In genomic region chr10:13351340-13351915, GRCh38 we compare ENCODE assay signal across 11 cellular contexts. TPM values are rescaled to one million over a fixed set of nuclear protein-coding genes. Genes with fewer than 3 reads are reported as not detected.
A peak's percentile ranks its signal among the peaks of the same experiment; 100 is the strongest.
DNase-seq lines count a peak whose midpoint lies in the region; ATAC-seq and TF ChIP-seq lines count a peak whose summit lies in the region.
"Had no signal": no experiment of that assay in that cellular context is flagged by ENCODE, and none has a peak within 500 bp of the region (broad histone marks: within the 10 kb centered on the region; RNA-seq: fewer than 3 reads in every experiment).

No MANE protein-coding gene starts in this region.

- H3K27me3 ChIP-seq in heart right ventricle = peaks cover 0 to 47% (median 40%) of the 10 kb centered on the region in 7 donors

- H3K9me2 ChIP-seq in OCI-LY7 (ENCODE audit: insufficient read depth, low read length) = no peaks in the 10 kb centered on the region

- peak overlapping the region; percentile 10 for H3K27ac Mint-ChIP-seq in activated naive CD8-positive, alpha-beta T cell treated with anti-CD3 and anti-CD28 coated beads, Interleukin-2, amount 50 U/mL, for 24 hours
- H3K27ac Mint-ChIP-seq in neural crest cell (ENCODE audit: unreplicated experiment) (no peak overlapping the region), progenitor cell of endocrine pancreas (no peak overlapping the region)

- intact Hi-C loops in OCI-LY7 (cut with micrococcal nuclease; ENCODE audit: unreplicated experiment) (no loop called here), heart right ventricle (cut with DNase I) (no loop called here)

- no peak overlapping the region for H2AFZ ChIP-seq in OCI-LY7 (ENCODE audit: low read length)

- no peak overlapping the region for H3K4me3 Mint-ChIP-seq in activated naive CD8-positive, alpha-beta T cell treated with anti-CD3 and anti-CD28 coated beads, Interleukin-2, amount 50 U/mL, for 24 hours
- H3K4me3 Mint-ChIP-seq in neural crest cell = peak overlapping the region; percentile 94
- no peak overlapping the region for H3K4me3 Mint-ChIP-seq in progenitor cell of endocrine pancreas (ENCODE audit: low read depth)

- H3K36me3 Mint-ChIP-seq in activated naive CD8-positive, alpha-beta T cell treated with anti-CD3 and anti-CD28 coated beads, Interleukin-2, amount 50 U/mL, for 24 hours (ENCODE audit: low read depth) = no peaks in the 10 kb centered on the region
- H3K36me3 Mint-ChIP-seq in neural crest cell (ENCODE audit: low read depth) (no peaks in the 10 kb centered on the region), progenitor cell of endocrine pancreas (ENCODE audit: insufficient read depth) (no peaks in the 10 kb centered on the region)

- H3K27ac ChIP-seq in OCI-LY7 (ENCODE audit: low read depth, low read length, poor library complexity, severe bottlenecking) = no peak overlapping the region
- H3K27ac ChIP-seq in heart right ventricle = no peak overlapping the region

- H3K79me2 ChIP-seq in OCI-LY7 (ENCODE audit: insufficient read depth, low read depth, low read length) = peaks cover 16% of the 10 kb centered on the region

- no peak for ATAC-seq in activated naive CD8-positive, alpha-beta T cell treated with anti-CD3 and anti-CD28 coated beads, Interleukin-2, amount 50 U/mL, for 24 hours
- no peak for ATAC-seq in heart right ventricle

- H3K4me1 Mint-ChIP-seq in activated naive CD8-positive, alpha-beta T cell treated with anti-CD3 and anti-CD28 coated beads, Interleukin-2, amount 50 U/mL, for 24 hours = peaks cover 38% of the 10 kb centered on the region
- H3K4me1 Mint-ChIP-seq in neural crest cell = peaks cover 44% of the 10 kb centered on the region
- H3K4me1 Mint-ChIP-seq in progenitor cell of endocrine pancreas (ENCODE audit: low read depth) = peaks cover 12% of the 10 kb centered on the region

- DNase-seq in NK-92 treated with Interleukin-12 subunit alpha and Interleukin-12 subunit beta, amount 100 ng/mL, for 24 hours (lab: John Stamatoyannopoulos, UW) = peak; percentile 11
- DNase-seq in NK-92 (lab: John Stamatoyannopoulos, UW; ENCODE audit: unreplicated experiment) = no peak
- peak; percentile 47 for DNase-seq in OCI-LY7 (ENCODE audit: low spot score)
- DNase-seq in activated naive CD8-positive, alpha-beta T cell treated with anti-CD3 and anti-CD28 coated beads, Interleukin-2, amount 50 U/mL, for 24 hours = no peak
- DNase-seq in neural crest cell (ENCODE audit: low read depth, low spot score) = no peak
- DNase-seq in heart right ventricle = no peak
- no peak for DNase-seq in progenitor cell of endocrine pancreas (ENCODE audit: low spot score, unreplicated experiment)
- DNase-seq in NCI-H1417 (lab: John Stamatoyannopoulos, UW) = no peak
- DNase-seq: NCI-H1048, NCI-H526 treated with DMSO at 0.1 percent for 48 hours, T-helper 9 cell had no signal

- H3K9me3 Mint-ChIP-seq in activated naive CD8-positive, alpha-beta T cell treated with anti-CD3 and anti-CD28 coated beads, Interleukin-2, amount 50 U/mL, for 24 hours = no peaks in the 10 kb centered on the region
- H3K9me3 Mint-ChIP-seq in neural crest cell (no peaks in the 10 kb centered on the region), progenitor cell of endocrine pancreas (ENCODE audit: low read depth) (no peaks in the 10 kb centered on the region)

- no peaks in the 10 kb centered on the region for H4K20me1 ChIP-seq in OCI-LY7 (ENCODE audit: insufficient read depth, low read length)

- H3K36me3 ChIP-seq in OCI-LY7 (ENCODE audit: insufficient read depth, low read length) (no peaks in the 10 kb centered on the region), heart right ventricle (no peaks in the 10 kb centered on the region)

- CTCF ChIA-PET in OCI-LY7 (lab: Charles Lee; ENCODE audit: unreplicated experiment) = no interaction called here

- TF ChIP-seq CTCF in OCI-LY7 (conservative IDR thresholded peaks at IDR 0.05; ENCODE audit: low read length) (0 out of 2 replicates have a peak, but pooled peaks have one; percentile 17), neural crest cell (conservative IDR thresholded peaks at IDR 0.05) (no peak), heart right ventricle (IDR thresholded peaks at IDR 0.05) (no peak), progenitor cell of endocrine pancreas (IDR thresholded peaks at IDR 0.05; ENCODE audit: unreplicated experiment) (no peak)

- H3K27me3 Mint-ChIP-seq in activated naive CD8-positive, alpha-beta T cell treated with anti-CD3 and anti-CD28 coated beads, Interleukin-2, amount 50 U/mL, for 24 hours = no peaks in the 10 kb centered on the region
- H3K27me3 Mint-ChIP-seq in neural crest cell (ENCODE audit: low read depth) (peaks cover 54% of the 10 kb centered on the region), progenitor cell of endocrine pancreas (peaks cover 43% of the 10 kb centered on the region)

- 21 to 29% methylated on average over 11 of the region's 11 CpGs for WGBS in heart right ventricle, 2 donors

- BruUV-seq in OCI-LY7 (replicated peaks; lab: Mats Ljungman, UMichigan) = no TSS peak

- peak overlapping the region; percentile 38; the same call in 1 of the 2 replicates for H3K4me2 ChIP-seq in OCI-LY7 (ENCODE audit: low read length)

- H3K9me3 ChIP-seq in OCI-LY7 (ENCODE audit: low read length) (no peaks in the 10 kb centered on the region), heart right ventricle (no peaks in the 10 kb centered on the region)

- no peak overlapping the region for H3K4me3 ChIP-seq in OCI-LY7 (ENCODE audit: low read depth, low read length, poor library complexity, severe bottlenecking)
- no peak overlapping the region for H3K4me3 ChIP-seq in heart right ventricle

- POLR2A ChIA-PET in OCI-LY7 (lab: Charles Lee) = interaction anchor here (0.5 to 0.8 kb wide), 3 partner anchors 36 to 293 kb away, joined by 4 to 10 read pairs (median 6); no protein-coding TSS in a partner anchor

- H3K4me1 ChIP-seq in OCI-LY7 (ENCODE audit: insufficient read depth, low read length, poor library complexity, severe bottlenecking) = peaks cover 32% of the 10 kb centered on the region
- peaks cover 0 to 26% (median 19%) of the 10 kb centered on the region in 9 donors for H3K4me1 ChIP-seq in heart right ventricle

RNA-seq across cellular contexts. Expression of gene SEPHS1, which starts 3.3 kb away (rescaled TPM):
- 72.7 and 115 TPM in 2 replicates for total RNA-seq in OCI-LY7 (2014; rRNA removed; shearing (Covaris generic))
- total RNA-seq in OCI-LY7 (2022) (113 and 127 TPM in 2 replicates), neural crest cell (158 and 163 TPM in 2 replicates), heart right ventricle (10 to 100 TPM; 26.7 to 38.9 (median 30.4) TPM), progenitor cell of endocrine pancreas (117 and 127 TPM in 2 replicates)
- 10 to 100 TPM; 17.6 to 23.2 TPM for polyA plus RNA-seq in heart right ventricle

RNA-seq across cellular contexts. Expression of gene PHYH, which starts 51.6 kb away (rescaled TPM):
- total RNA-seq in OCI-LY7 (2014; rRNA removed; shearing (Covaris generic)) = 6.9 and 7.4 TPM in 2 replicates
- total RNA-seq in OCI-LY7 (2022) (15.1 and 17.8 TPM in 2 replicates), neural crest cell (14.9 and 15.1 TPM in 2 replicates), heart right ventricle (100 to 1,000 TPM in 9 of 10 donors, 10 to 100 TPM in 1; 97.3 to 188 (median 162) TPM), progenitor cell of endocrine pancreas (19.0 and 19.9 TPM in 2 replicates)
- 10 to 100 TPM; 51.1 to 56.7 TPM for polyA plus RNA-seq in heart right ventricle

Comparison
In these comparisons a context has a peak if more than half of its experiments do, and no peak if none do; other contexts are left out.
1. DNase-seq: peak in NK-92 treated with Interleukin-12 subunit alpha and Interleukin-12 subunit beta, amount 100 ng/mL, for 24 hours (single experiment) and OCI-LY7 (single experiment); none in NK-92 (single experiment), activated naive CD8-positive, alpha-beta T cell treated with anti-CD3 and anti-CD28 coated beads, Interleukin-2, amount 50 U/mL, for 24 hours (single experiment), neural crest cell (single experiment), heart right ventricle (0 of 2), progenitor cell of endocrine pancreas (single experiment) and NCI-H1417 (0 of 3).